30 cellular contexts compared by ENCODE assay signal in the genomic region with DNA sequence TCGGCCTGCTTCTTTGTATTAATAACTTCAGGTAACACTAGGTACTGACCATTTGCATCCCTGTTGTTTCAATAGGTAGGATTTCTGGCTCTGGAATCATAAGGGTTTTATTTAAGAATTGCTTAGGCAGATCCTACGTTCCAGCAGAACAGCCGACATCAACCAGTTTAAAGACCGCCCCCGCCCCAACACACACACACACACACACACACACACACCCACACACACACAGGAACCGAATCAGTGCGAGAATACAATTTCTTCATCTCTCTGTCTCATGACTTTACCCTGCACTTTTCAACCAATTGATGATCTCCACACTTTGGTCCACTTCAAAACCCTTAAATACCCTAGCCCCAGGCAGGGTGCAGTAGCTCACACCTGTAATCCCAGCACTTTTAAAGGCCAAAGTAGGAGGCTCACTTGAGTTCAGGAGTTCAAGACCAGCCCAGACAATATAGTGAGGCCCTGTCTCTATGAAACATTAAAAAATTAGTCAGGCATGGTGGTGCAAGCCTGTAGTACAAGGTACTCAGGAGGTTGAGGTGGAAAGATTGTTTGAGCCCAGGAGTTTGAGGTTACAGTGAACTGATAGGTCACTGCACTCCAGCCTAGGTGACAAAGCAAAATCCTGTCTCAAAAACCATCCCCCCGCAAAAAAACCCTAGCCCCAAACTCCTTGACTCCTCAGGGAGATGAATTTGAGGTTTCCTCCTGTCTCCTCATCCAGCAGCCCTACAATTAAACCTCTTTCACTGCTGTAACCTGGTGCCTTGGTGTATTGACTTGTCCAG. TPM values are rescaled to one million over a fixed set of nuclear protein-coding genes. Genes with fewer than 3 reads are reported as not detected.
DNase-seq lines count a peak whose midpoint lies in the region; ATAC-seq and TF ChIP-seq lines count a peak whose summit lies in the region.
"Had no signal": no experiment of that assay in that cellular context is flagged by ENCODE, and none has a peak within 500 bp of the region (broad histone marks: within the 10 kb centered on the region; RNA-seq: fewer than 3 reads in every experiment).

No MANE protein-coding gene starts in this region.

- no peaks in the 10 kb centered on the region for H3K27me3 Mint-ChIP-seq in activated naive CD8-positive, alpha-beta T cell
- peaks cover 2% of the 10 kb centered on the region for H3K27me3 Mint-ChIP-seq in activated naive CD8-positive, alpha-beta T cell treated with anti-CD3 and anti-CD28 coated beads, Interleukin-2, amount 50 U/mL, for 24 hours
- H3K27me3 Mint-ChIP-seq in WTC11 (ENCODE audit: low read depth) (no peaks in the 10 kb centered on the region), naive B cell (no peaks in the 10 kb centered on the region)

- DNase-seq in activated naive CD8-positive, alpha-beta T cell treated with anti-CD3 and anti-CD28 coated beads, Interleukin-2, amount 50 U/mL, for 24 hours: no peak
- DNase-seq in WTC11 (ENCODE audit: low spot score): no peak
- no peak for DNase-seq in naive B cell
- DNase-seq in stomach: no peak
- DNase-seq in DMS114 treated with DMSO at 0.1 percent for 48 hours (lab: John Stamatoyannopoulos, UW; ENCODE audit: unreplicated experiment): no peak
- no peak for DNase-seq in stimulated activated CD4-positive, alpha-beta T cell treated with anti-CD3 and anti-CD28 coated beads, Interleukin-2, amount 100 ng/mL, for 48 hours
- DNase-seq: ACHN; activated CD4-positive, alpha-beta T cell treated with anti-CD3 and anti-CD28 coated beads, Interleukin-2, amount 50 U/mL, for 48 hours; activated gamma-delta T cell; BE2C; cerebellar nuclear complex; dermis blood vessel endothelial cell; DMS153; endodermal cell; heart right ventricle; MM.1S; NCI-H1417; NCI-H2029 treated with DMSO at 0.1 percent for 48 hours; NCI-H524 treated with DMSO at 0.1 percent for 48 hours; OCI-M1; sigmoid colon; stimulated activated CD4-positive, alpha-beta T cell treated with anti-CD3 and anti-CD28 coated beads, Interleukin-12 subunit alpha, Interleukin-12 subunit beta, amount 100 ng/mL, for 4 hours; stimulated activated CD4-positive, alpha-beta T cell treated with anti-CD3 and anti-CD28 coated beads, Interleukin-4, amount 100 ng/mL, for 1 hour; tibial artery had no signal

- intact Hi-C loops in stomach (cut with DNase I; ENCODE audit: low total_unique reads): no loop called here

- H3K4me1 ChIP-seq in stomach: peaks cover 19 to 32% (median 23%) of the 10 kb centered on the region in 4 donors
- H3K4me1 ChIP-seq: BE2C had no signal

- TF ChIP-seq POLR2A in stomach (IDR thresholded peaks at IDR 0.05): no peak

- peaks cover 16% of the 10 kb centered on the region for H3K4me1 Mint-ChIP-seq in activated naive CD8-positive, alpha-beta T cell (ENCODE audit: low read depth)
- H3K4me1 Mint-ChIP-seq in activated naive CD8-positive, alpha-beta T cell treated with anti-CD3 and anti-CD28 coated beads, Interleukin-2, amount 50 U/mL, for 24 hours: peaks cover 24% of the 10 kb centered on the region
- H3K4me1 Mint-ChIP-seq in WTC11: peaks cover 17% of the 10 kb centered on the region
- peaks cover 13 to 23% (median 17%) of the 10 kb centered on the region in 3 donors for H3K4me1 Mint-ChIP-seq in naive B cell

- H3K9me3 ChIP-seq in stomach: no peaks in the 10 kb centered on the region
- H3K9me3 ChIP-seq: adrenal gland, BE2C, heart right ventricle, sigmoid colon, tibial artery had no signal

- peak overlapping the region; percentile 63 to 100 (median 93) for H3K27ac ChIP-seq in stomach
- H3K27ac ChIP-seq: adrenal gland, heart right ventricle, RWPE1, sigmoid colon, tibial artery had no signal

- CTCF ChIA-PET in WTC11 (lab: Charles Lee): no interaction called here

- 31 to 67% (median 40%) methylated on average over 8 of the region's 8 CpGs for WGBS in stomach, 5 donors

- H3K36me3 Mint-ChIP-seq in activated naive CD8-positive, alpha-beta T cell: peaks cover 3% of the 10 kb centered on the region
- peaks cover 2% of the 10 kb centered on the region for H3K36me3 Mint-ChIP-seq in activated naive CD8-positive, alpha-beta T cell treated with anti-CD3 and anti-CD28 coated beads, Interleukin-2, amount 50 U/mL, for 24 hours (ENCODE audit: low read depth)
- 0 out of 2 replicates have a peak, but pooled peaks cover under 1% of the 10 kb centered on the region for H3K36me3 Mint-ChIP-seq in WTC11
- H3K36me3 Mint-ChIP-seq in naive B cell: no peaks in the 10 kb centered on the region

- ATAC-seq in activated naive CD8-positive, alpha-beta T cell treated with anti-CD3 and anti-CD28 coated beads, Interleukin-2, amount 50 U/mL, for 24 hours: no peak
- ATAC-seq in WTC11: no peak
- no peak for ATAC-seq in naive B cell (ENCODE audit: low read depth in 2 of 2)
- ATAC-seq: activated CD4-positive, CD25-positive, alpha-beta regulatory T cell treated with anti-CD3 and anti-CD28 coated beads, Interleukin-2, amount 50 U/mL, for 24 hours; GM12878; heart right ventricle had no signal

- POLR2A ChIA-PET in WTC11 (lab: Charles Lee): no interaction called here

- no peaks in the 10 kb centered on the region for H3K27me3 ChIP-seq in stomach
- H3K27me3 ChIP-seq: adrenal gland, BE2C, heart right ventricle, sigmoid colon, tibial artery had no signal

- no peak for TF ChIP-seq CTCF in WTC11 (IDR thresholded peaks at IDR 0.05)
- no peak for TF ChIP-seq CTCF in stomach (IDR thresholded peaks at IDR 0.05)

- H3K4me3 Mint-ChIP-seq in activated naive CD8-positive, alpha-beta T cell: peak overlapping the region; percentile 52
- H3K4me3 Mint-ChIP-seq in activated naive CD8-positive, alpha-beta T cell treated with anti-CD3 and anti-CD28 coated beads, Interleukin-2, amount 50 U/mL, for 24 hours: no peak overlapping the region
- H3K4me3 Mint-ChIP-seq in WTC11 (no peak overlapping the region), naive B cell (peak overlapping the region in 5 of 8 donors; percentile 16 to 80 (median 60))

- H3K4me3 ChIP-seq in stomach: no peak overlapping the region
- H3K4me3 ChIP-seq: adrenal gland, GM12878, heart right ventricle, sigmoid colon, tibial artery had no signal

- TF ChIP-seq EP300 in stomach (IDR thresholded peaks at IDR 0.05): no peak

- H3K36me3 ChIP-seq in stomach: no peaks in the 10 kb centered on the region
- H3K36me3 ChIP-seq: adrenal gland, BE2C, sigmoid colon had no signal

- H3K9me3 Mint-ChIP-seq in activated naive CD8-positive, alpha-beta T cell (ENCODE audit: low read depth): no peaks in the 10 kb centered on the region
- H3K9me3 Mint-ChIP-seq in activated naive CD8-positive, alpha-beta T cell treated with anti-CD3 and anti-CD28 coated beads, Interleukin-2, amount 50 U/mL, for 24 hours: no peaks in the 10 kb centered on the region
- H3K9me3 Mint-ChIP-seq in WTC11 (no peaks in the 10 kb centered on the region), naive B cell (peaks cover 0 to 1% (median 0%) of the 10 kb centered on the region in 7 donors)
- H3K9me3 Mint-ChIP-seq: endodermal cell, mesothelial cell of epicardium had no signal

- no peak overlapping the region for H3K27ac Mint-ChIP-seq in activated naive CD8-positive, alpha-beta T cell
- no peak overlapping the region for H3K27ac Mint-ChIP-seq in activated naive CD8-positive, alpha-beta T cell treated with anti-CD3 and anti-CD28 coated beads, Interleukin-2, amount 50 U/mL, for 24 hours
- H3K27ac Mint-ChIP-seq in WTC11: 0 out of 2 replicates have a peak overlapping the region, but pooled peaks have one; percentile 57
- H3K27ac Mint-ChIP-seq in naive B cell: peak overlapping the region in 1 of 6 donors; percentile 44
- H3K27ac Mint-ChIP-seq: endodermal cell had no signal

TF ChIP-seq in WTC11, 78 proteins besides CTCF, POLR2A, EP300 and RAD21 (continues in another document):
- TF ChIP-seq FOXK1 (CRISPR knock-in tag; IDR thresholded peaks at IDR 0.05) (no peak), NFATC4 (CRISPR knock-in tag; IDR thresholded peaks at IDR 0.05) (no peak)
- TF ChIP-seq, protein P1, sequence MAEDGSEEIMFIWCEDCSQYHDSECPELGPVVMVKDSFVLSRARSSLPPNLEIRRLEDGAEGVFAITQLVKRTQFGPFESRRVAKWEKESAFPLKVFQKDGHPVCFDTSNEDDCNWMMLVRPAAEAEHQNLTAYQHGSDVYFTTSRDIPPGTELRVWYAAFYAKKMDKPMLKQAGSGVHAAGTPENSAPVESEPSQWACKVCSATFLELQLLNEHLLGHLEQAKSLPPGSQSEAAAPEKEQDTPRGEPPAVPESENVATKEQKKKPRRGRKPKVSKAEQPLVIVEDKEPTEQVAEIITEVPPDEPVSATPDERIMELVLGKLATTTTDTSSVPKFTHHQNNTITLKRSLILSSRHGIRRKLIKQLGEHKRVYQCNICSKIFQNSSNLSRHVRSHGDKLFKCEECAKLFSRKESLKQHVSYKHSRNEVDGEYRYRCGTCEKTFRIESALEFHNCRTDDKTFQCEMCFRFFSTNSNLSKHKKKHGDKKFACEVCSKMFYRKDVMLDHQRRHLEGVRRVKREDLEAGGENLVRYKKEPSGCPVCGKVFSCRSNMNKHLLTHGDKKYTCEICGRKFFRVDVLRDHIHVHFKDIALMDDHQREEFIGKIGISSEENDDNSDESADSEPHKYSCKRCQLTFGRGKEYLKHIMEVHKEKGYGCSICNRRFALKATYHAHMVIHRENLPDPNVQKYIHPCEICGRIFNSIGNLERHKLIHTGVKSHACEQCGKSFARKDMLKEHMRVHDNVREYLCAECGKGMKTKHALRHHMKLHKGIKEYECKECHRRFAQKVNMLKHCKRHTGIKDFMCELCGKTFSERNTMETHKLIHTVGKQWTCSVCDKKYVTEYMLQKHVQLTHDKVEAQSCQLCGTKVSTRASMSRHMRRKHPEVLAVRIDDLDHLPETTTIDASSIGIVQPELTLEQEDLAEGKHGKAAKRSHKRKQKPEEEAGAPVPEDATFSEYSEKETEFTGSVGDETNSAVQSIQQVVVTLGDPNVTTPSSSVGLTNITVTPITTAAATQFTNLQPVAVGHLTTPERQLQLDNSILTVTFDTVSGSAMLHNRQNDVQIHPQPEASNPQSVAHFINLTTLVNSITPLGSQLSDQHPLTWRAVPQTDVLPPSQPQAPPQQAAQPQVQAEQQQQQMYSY (CRISPR knock-in tag; IDR thresholded peaks at IDR 0.05): no peak
- TF ChIP-seq, protein P2, sequence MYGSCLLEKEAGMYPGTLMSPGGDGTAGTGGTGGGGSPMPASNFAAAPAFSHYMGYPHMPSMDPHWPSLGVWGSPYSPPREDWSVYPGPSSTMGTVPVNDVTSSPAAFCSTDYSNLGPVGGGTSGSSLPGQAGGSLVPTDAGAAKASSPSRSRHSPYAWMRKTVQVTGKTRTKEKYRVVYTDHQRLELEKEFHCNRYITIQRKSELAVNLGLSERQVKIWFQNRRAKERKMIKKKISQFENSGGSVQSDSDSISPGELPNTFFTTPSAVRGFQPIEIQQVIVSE (CRISPR knock-in tag; IDR thresholded peaks at IDR 0.05; ENCODE audit: borderline replicate concordance): no peak

RNA-seq across cellular contexts. Expression of gene MTMR12, which starts 2.7 kb away (rescaled TPM):
- total RNA-seq in WTC11 (2021): 34.9 to 42.7 TPM (median 37.2 TPM) in 3 replicates
- 10 to 100 TPM; 16.9 to 32.1 (median 20.5) TPM for polyA plus RNA-seq in naive B cell (ENCODE audit: low read depth in 6 of 6)
- total RNA-seq in stomach: 10 to 100 TPM; 35.6 to 51.9 (median 45.5) TPM
- 10 to 100 TPM in 2 of 3 donors, 1 to 10 TPM in 1; 7.2 to 15.0 (median 11.5) TPM for polyA plus RNA-seq in stomach

Comparison
In these comparisons a context has a peak if more than half of its experiments do, and no peak if none do; other contexts are left out.
1. H3K4me3 Mint-ChIP-seq: peak in activated naive CD8-positive, alpha-beta T cell (single experiment) and naive B cell (5 of 8); none in activated naive CD8-positive, alpha-beta T cell treated with anti-CD3 and anti-CD28 coated beads, Interleukin-2, amount 50 U/mL, for 24 hours (single experiment) and WTC11 (single experiment).